Comparison of ENCODE assay signal across 10 cellular contexts in genomic region chr11:61683961-61684869, GRCh38. TPM values are rescaled to one million over a fixed set of nuclear protein-coding genes. Genes with fewer than 3 reads are reported as not detected.
DNase-seq lines count a peak whose midpoint lies in the region; ATAC-seq and TF ChIP-seq lines count a peak whose summit lies in the region.
"Had no signal": no experiment of that assay in that cellular context is flagged by ENCODE, and none has a peak within 500 bp of the region (broad histone marks: within the 10 kb centered on the region; RNA-seq: fewer than 3 reads in every experiment).

No MANE protein-coding gene starts in this region.

- ATAC-seq in CD4-positive, alpha-beta T cell (ENCODE audit: poor library complexity): peak; percentile 66
- no peak for ATAC-seq in HG03025 (IDR thresholded peaks at IDR 0.05; ENCODE audit: low FRiP score, unreplicated experiment)
- ATAC-seq: left ventricle myocardium superior had no signal

- H3K27me3 Mint-ChIP-seq in CD4-positive, alpha-beta T cell: peaks cover 11% of the 10 kb centered on the region
- H3K27me3 Mint-ChIP-seq in activated CD4-positive, alpha-beta memory T cell treated with anti-CD3 and anti-CD28 coated beads, Interleukin-2, amount 10 ng/mL, durations not matched to agents 7 days and 5 days: peaks cover 25% of the 10 kb centered on the region

- H3K36me3 Mint-ChIP-seq in CD4-positive, alpha-beta T cell (ENCODE audit: low read depth): no peaks in the 10 kb centered on the region
- no peaks in the 10 kb centered on the region for H3K36me3 Mint-ChIP-seq in activated CD4-positive, alpha-beta memory T cell treated with anti-CD3 and anti-CD28 coated beads, Interleukin-2, amount 10 ng/mL, durations not matched to agents 7 days and 5 days (ENCODE audit: low read depth)

- POLR2A ChIA-PET in CD4-positive, alpha-beta T cell (lab: Charles Lee): interaction anchor here (0.7 to 1.9 kb wide), 5 partner anchors 9 to 49 kb away, joined by 3 to 6 read pairs (median 3); no protein-coding TSS in a partner anchor
- POLR2A ChIA-PET in activated CD4-positive, alpha-beta memory T cell treated with anti-CD3 and anti-CD28 coated beads, Interleukin-2, amount 10 ng/mL, durations not matched to agents 7 days and 5 days (lab: Charles Lee): interaction anchor here (0.6 to 1.7 kb wide), 6 partner anchors 14 to 322 kb away, joined by 3 to 6 read pairs (median 3); partner anchors contain the start of genes CYB561A3, FEN1 and TMEM138

- no peak overlapping the region for H3K27ac ChIP-seq in CD4-positive, alpha-beta T cell (ENCODE audit: low read depth, low read length)
- H3K27ac ChIP-seq: esophagus squamous epithelium had no signal

- H3K27me3 ChIP-seq in CD4-positive, alpha-beta T cell (ENCODE audit: control insufficient read depth, insufficient read depth, low read length): peaks cover 4% of the 10 kb centered on the region
- H3K27me3 ChIP-seq in H7 (ENCODE audit: control insufficient read depth, insufficient read depth, low read length): peaks cover 12% of the 10 kb centered on the region

- intact Hi-C loops in CD4-positive, alpha-beta T cell (cut with DNase I, micrococcal nuclease): loop anchor here in 1 of 2 experiments (5.0 kb wide), 1 partner anchor 438 kb away; the partner anchor contains the start of gene INCENP

- TF ChIP-seq CTCF in CD4-positive, alpha-beta T cell (IDR thresholded peaks at IDR 0.05): no peak

- no peaks in the 10 kb centered on the region for H3K9me3 Mint-ChIP-seq in CD4-positive, alpha-beta T cell
- H3K9me3 Mint-ChIP-seq in activated CD4-positive, alpha-beta memory T cell treated with anti-CD3 and anti-CD28 coated beads, Interleukin-2, amount 10 ng/mL, durations not matched to agents 7 days and 5 days: no peaks in the 10 kb centered on the region

- H3K27ac Mint-ChIP-seq in CD4-positive, alpha-beta T cell: no peak overlapping the region
- H3K27ac Mint-ChIP-seq in activated CD4-positive, alpha-beta memory T cell treated with anti-CD3 and anti-CD28 coated beads, Interleukin-2, amount 10 ng/mL, durations not matched to agents 7 days and 5 days: no peak overlapping the region

- no peak overlapping the region for H3K4me3 Mint-ChIP-seq in CD4-positive, alpha-beta T cell
- no peak overlapping the region for H3K4me3 Mint-ChIP-seq in activated CD4-positive, alpha-beta memory T cell treated with anti-CD3 and anti-CD28 coated beads, Interleukin-2, amount 10 ng/mL, durations not matched to agents 7 days and 5 days

- CTCF ChIA-PET in CD4-positive, alpha-beta T cell (lab: Charles Lee): interaction anchor here (0.6 to 3.5 kb wide), 2 partner anchors 47 to 49 kb away, joined by 3 to 28 read pairs; no protein-coding TSS in a partner anchor
- CTCF ChIA-PET in activated CD4-positive, alpha-beta memory T cell treated with anti-CD3 and anti-CD28 coated beads, Interleukin-2, amount 10 ng/mL, durations not matched to agents 7 days and 5 days (lab: Charles Lee): interaction anchor here (1.0 to 3.9 kb wide), 5 partner anchors 14 to 91 kb away, joined by 3 to 36 read pairs (median 3); no protein-coding TSS in a partner anchor

- in situ Hi-C loops in G401 (cut with HindIII; ENCODE audit: low sequenced_read_pairs): no loop called here

- no peaks in the 10 kb centered on the region for H3K4me1 Mint-ChIP-seq in CD4-positive, alpha-beta T cell (ENCODE audit: low read depth)
- H3K4me1 Mint-ChIP-seq in activated CD4-positive, alpha-beta memory T cell treated with anti-CD3 and anti-CD28 coated beads, Interleukin-2, amount 10 ng/mL, durations not matched to agents 7 days and 5 days: peaks cover 4% of the 10 kb centered on the region

- no peaks in the 10 kb centered on the region for H3K36me3 ChIP-seq in H7 (replicated peaks; ENCODE audit: control insufficient read depth, insufficient read depth, low read length)
- H3K36me3 ChIP-seq: esophagus squamous epithelium had no signal

- no peak overlapping the region for H3K4me3 ChIP-seq in H7 (ENCODE audit: insufficient read depth, low read depth, low read length)
- H3K4me3 ChIP-seq: esophagus squamous epithelium had no signal

- DNase-seq in CD4-positive, alpha-beta T cell: peak in 4 of 10 experiments; percentile 16 to 43 (median 24)
- peak; percentile 67 for DNase-seq in H7
- DNase-seq in activated CD4-positive, alpha-beta memory T cell treated with anti-CD3 and anti-CD28 coated beads, Interleukin-2, amount 10 ng/mL, durations not matched to agents 7 days and 5 days: peak; percentile 66
- peak; percentile 54 for DNase-seq in hepatic stellate cell (ENCODE audit: low spot score)
- DNase-seq in SIG-M5 treated with dmso at 0.1 percent for 504 hours (lab: John Stamatoyannopoulos, UW; ENCODE audit: unreplicated experiment): no peak
- DNase-seq in G401 (ENCODE audit: low spot score): no peak
- DNase-seq: esophagus squamous epithelium, left ventricle myocardium superior, NCI-H1092 treated with DMSO at 0.1 percent for 48 hours had no signal

- no peaks in the 10 kb centered on the region for H3K9me3 ChIP-seq in CD4-positive, alpha-beta T cell (ENCODE audit: control insufficient read depth, low read length)
- H3K9me3 ChIP-seq: esophagus squamous epithelium had no signal

RNA-seq across cellular contexts. Expression of gene DAGLA, which starts 4.0 kb away (rescaled TPM):
- total RNA-seq in CD4-positive, alpha-beta T cell: under 1 TPM; 0.52 to 0.73 TPM
- total RNA-seq in H7 (2014; rRNA removed; shearing (Covaris generic)): 3.7 and 4.8 TPM in 2 replicates
- total RNA-seq in activated CD4-positive, alpha-beta memory T cell treated with anti-CD3 and anti-CD28 coated beads, Interleukin-2, amount 10 ng/mL, durations not matched to agents 7 days and 5 days: under 1 TPM; 0.10 to 0.13 TPM
- total RNA-seq in G401 (2014; rRNA removed; shearing (Covaris generic)): 0.74 and 1.4 TPM in 2 replicates

Comparison
In these comparisons a context has a peak if more than half of its experiments do, and no peak if none do; other contexts are left out.
1. DNase-seq: peak in H7 (single experiment), activated CD4-positive, alpha-beta memory T cell treated with anti-CD3 and anti-CD28 coated beads, Interleukin-2, amount 10 ng/mL, durations not matched to agents 7 days and 5 days (single experiment) and hepatic stellate cell (single experiment); none in SIG-M5 treated with dmso at 0.1 percent for 504 hours (single experiment) and G401 (single experiment).